Comparison of ENCODE assay signal across 10 cellular contexts in genomic region chr7:90404777-90405176, GRCh38. TPM values are rescaled to one million over a fixed set of nuclear protein-coding genes. Genes with fewer than 3 reads are reported as not detected.
DNase-seq lines count a peak whose midpoint lies in the region; ATAC-seq and TF ChIP-seq lines count a peak whose summit lies in the region.
"Had no signal": no experiment of that assay in that cellular context is flagged by ENCODE, and none has a peak within 500 bp of the region (broad histone marks: within the 10 kb centered on the region; RNA-seq: fewer than 3 reads in every experiment).

No MANE protein-coding gene starts in this region.

- peaks cover 22% of the 10 kb centered on the region for H3K4me1 ChIP-seq in DND-41 (ENCODE audit: insufficient read depth, low read length)
- peaks cover 0 to 6% of the 10 kb centered on the region in 2 donors for H3K4me1 ChIP-seq in naive thymus-derived CD4-positive, alpha-beta T cell (ENCODE audit: control insufficient read depth in 2 of 2, insufficient read depth in 2 of 2, low read length in 2 of 2)

- H3K4me1 Mint-ChIP-seq in IgD-negative memory B cell (peaks cover 0 to 9% (median 0%) of the 10 kb centered on the region in 3 donors), brain (peaks cover 54% of the 10 kb centered on the region)
- peaks cover 0 to 24% (median 18%) of the 10 kb centered on the region in 7 donors for H3K4me1 Mint-ChIP-seq in naive thymus-derived CD4-positive, alpha-beta T cell

- H3K36me3 Mint-ChIP-seq in IgD-negative memory B cell, result no peaks in the 10 kb centered on the region
- H3K36me3 Mint-ChIP-seq in brain, result peaks cover 28% of the 10 kb centered on the region
- peaks cover 0 to 12% (median 5%) of the 10 kb centered on the region in 5 donors for H3K36me3 Mint-ChIP-seq in naive thymus-derived CD4-positive, alpha-beta T cell

- DNase-seq in DND-41 (no peak), NCI-H1694 treated with DMSO at 0.1 percent for 48 hours (lab: John Stamatoyannopoulos, UW) (no peak), middle frontal gyrus (ENCODE audit: extremely low spot score, low spot score) (no peak)
- no peak for DNase-seq in naive thymus-derived CD4-positive, alpha-beta T cell
- DNase-seq: aorta, NCI-H226 had no signal

- CTCF ChIA-PET in naive thymus-derived CD4-positive, alpha-beta T cell (lab: Charles Lee), result no interaction called here

- peak overlapping the region; percentile 90 for H3K4me2 ChIP-seq in DND-41 (ENCODE audit: insufficient read depth, low read length)

- H3K4me3 Mint-ChIP-seq in IgD-negative memory B cell, result peak overlapping the region; percentile 31 to 96 (median 96)
- H3K4me3 Mint-ChIP-seq in brain, result peak overlapping the region; percentile 94 to 98 (median 97)
- peak overlapping the region in 9 of 10 donors; percentile 90 to 98 (median 94) for H3K4me3 Mint-ChIP-seq in naive thymus-derived CD4-positive, alpha-beta T cell

- peak overlapping the region in 1 of 3 donors; percentile 83 for H3K27ac Mint-ChIP-seq in IgD-negative memory B cell
- H3K27ac Mint-ChIP-seq in brain, result peak overlapping the region; percentile 97 to 99 (median 99)
- peak overlapping the region in 1 of 9 donors; percentile 90 for H3K27ac Mint-ChIP-seq in naive thymus-derived CD4-positive, alpha-beta T cell

- POLR2A ChIA-PET in naive thymus-derived CD4-positive, alpha-beta T cell (lab: Charles Lee), result no interaction called here

- no peak overlapping the region for H3K9ac ChIP-seq in DND-41 (ENCODE audit: low read depth, low read length)

- H3K27me3 Mint-ChIP-seq in IgD-negative memory B cell (no peaks in the 10 kb centered on the region), brain (peaks cover 14% of the 10 kb centered on the region)
- H3K27me3 Mint-ChIP-seq in naive thymus-derived CD4-positive, alpha-beta T cell, result peaks cover 0 to 16% (median 0%) of the 10 kb centered on the region in 5 donors

- no peak overlapping the region for H3K27ac ChIP-seq in DND-41 (ENCODE audit: low read length)
- H3K27ac ChIP-seq in naive thymus-derived CD4-positive, alpha-beta T cell (ENCODE audit: low read depth, low read length), result no peak overlapping the region

- H2AFZ ChIP-seq in DND-41 (ENCODE audit: low read depth, low read length), result no peak overlapping the region

- H3K9me3 Mint-ChIP-seq in IgD-negative memory B cell (peaks cover 0 to 6% (median 5%) of the 10 kb centered on the region in 3 donors), brain (peaks cover 0 to 6% (median 0%) of the 10 kb centered on the region in 5 experiments)
- H3K9me3 Mint-ChIP-seq in naive thymus-derived CD4-positive, alpha-beta T cell, result peaks cover 0 to 13% (median 5%) of the 10 kb centered on the region in 11 donors

- H3K9me3 ChIP-seq in DND-41 (ENCODE audit: insufficient read depth, low read length, severe bottlenecking), result no peaks in the 10 kb centered on the region
- no peaks in the 10 kb centered on the region for H3K9me3 ChIP-seq in naive thymus-derived CD4-positive, alpha-beta T cell (ENCODE audit: control insufficient read depth in 2 of 3, low read length in 3 of 3)

- H3K36me3 ChIP-seq in DND-41 (ENCODE audit: insufficient read depth, low read length), result peaks cover 20% of the 10 kb centered on the region; the same call in 1 of the 2 replicates
- no peaks in the 10 kb centered on the region for H3K36me3 ChIP-seq in naive thymus-derived CD4-positive, alpha-beta T cell (ENCODE audit: control insufficient read depth in 2 of 3, insufficient read depth in 3 of 3, low read length in 3 of 3)

- H4K20me1 ChIP-seq in DND-41 (ENCODE audit: insufficient read depth, low read length), result no peaks in the 10 kb centered on the region

- ATAC-seq in DND-41 (ENCODE audit: insufficient read depth, low read depth) (no peak), GM18909 (IDR thresholded peaks at IDR 0.05; ENCODE audit: poor library complexity, unreplicated experiment) (no peak), GM19467 (IDR thresholded peaks at IDR 0.05; ENCODE audit: unreplicated experiment) (no peak)
- no peak for ATAC-seq in naive thymus-derived CD4-positive, alpha-beta T cell

- H3K27me3 ChIP-seq in DND-41 (ENCODE audit: insufficient read depth, low read length, poor library complexity), result no peaks in the 10 kb centered on the region
- H3K27me3 ChIP-seq in naive thymus-derived CD4-positive, alpha-beta T cell (ENCODE audit: control insufficient read depth in 2 of 2, insufficient read depth in 2 of 2, low read length in 2 of 2), result no peaks in the 10 kb centered on the region

- H3K79me2 ChIP-seq in DND-41 (ENCODE audit: insufficient read depth, low read length), result no peaks in the 10 kb centered on the region; the same call in 1 of the 2 replicates

- TF ChIP-seq CTCF in DND-41 (IDR thresholded peaks at IDR 0.05; ENCODE audit: borderline replicate concordance, extremely low read depth, low read length, poor library complexity, severe bottlenecking) (no peak), brain (conservative IDR thresholded peaks at IDR 0.05) (no peak)

- H3K4me3 ChIP-seq in DND-41 (ENCODE audit: low read depth in 1 of 2, low read length in 2 of 2), result peak overlapping the region in 1 of 2 experiments; percentile 89; a peak in 1 of 4 replicates
- no peak overlapping the region for H3K4me3 ChIP-seq in naive thymus-derived CD4-positive, alpha-beta T cell (ENCODE audit: low read length)

- intact Hi-C loops in naive thymus-derived CD4-positive, alpha-beta T cell (cut with micrococcal nuclease), result loop anchor here in 1 of 2 donors (10.0 kb wide), 1 partner anchor 800 kb away; no protein-coding TSS in a partner anchor

RNA-seq across cellular contexts. Expression of gene CLDN12, which starts 1.5 kb away (rescaled TPM):
- 0.58 TPM for polyA plus RNA-seq in IgD-negative memory B cell
- polyA plus RNA-seq in brain (ENCODE audit: insufficient read depth, low read depth, low replicate concordance), result 6.3 TPM
- total RNA-seq in naive thymus-derived CD4-positive, alpha-beta T cell, result 1 to 10 TPM in 4 of 5 experiments, under 1 TPM in 1; 0.76 to 3.9 (median 2.0) TPM
- under 1 TPM; 0.41 to 0.56 TPM for polyA plus RNA-seq in naive thymus-derived CD4-positive, alpha-beta T cell

RNA-seq across cellular contexts. Expression of gene GTPBP10, which starts 58.3 kb away (rescaled TPM):
- polyA plus RNA-seq in IgD-negative memory B cell (35.7 TPM), brain (ENCODE audit: insufficient read depth, low read depth, low replicate concordance) (7.2 TPM)
- 10 to 100 TPM; 21.5 to 51.4 (median 29.8) TPM for total RNA-seq in naive thymus-derived CD4-positive, alpha-beta T cell
- 10 to 100 TPM; 42.1 to 47.6 TPM for polyA plus RNA-seq in naive thymus-derived CD4-positive, alpha-beta T cell
